ENCODE assay signal across 1 cellular context in the genomic region with DNA sequence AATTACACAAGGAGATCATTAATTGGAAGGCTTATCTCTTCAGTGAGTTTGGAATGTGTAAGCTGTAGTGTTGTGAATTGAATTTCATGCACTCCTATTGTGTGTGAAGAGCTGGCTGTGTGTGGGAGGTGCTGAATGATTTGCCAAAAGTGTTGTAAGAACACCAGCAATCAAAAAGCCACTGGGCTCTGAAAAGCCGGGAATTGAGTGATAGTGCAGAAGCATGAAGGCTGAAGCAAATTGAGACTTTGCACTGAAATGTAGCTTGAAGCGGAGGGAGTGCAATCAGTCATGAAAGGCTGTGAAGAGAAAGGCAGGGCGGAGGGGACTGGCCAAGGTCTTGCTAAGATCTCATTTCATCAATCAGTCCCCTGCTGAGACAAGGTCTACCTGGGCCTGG.
TF ChIP-seq lines count a peak whose summit lies in the region.

No MANE protein-coding gene starts in this region.

TF ChIP-seq in GM23338, 12 proteins besides CTCF, POLR2A, EP300 and RAD21:
- TF ChIP-seq ZNF462 (CRISPR knock-in tag; IDR thresholded peaks at IDR 0.05) (no peak), ZNF114 (CRISPR knock-in tag; IDR thresholded peaks at IDR 0.05) (no peak), STAT1 (IDR thresholded peaks at IDR 0.05; ENCODE audit: unreplicated experiment) (no peak), EZH2phosphoT487 (IDR thresholded peaks at IDR 0.05; ENCODE audit: unreplicated experiment) (no peak), REST (IDR thresholded peaks at IDR 0.05; ENCODE audit: unreplicated experiment) (no peak), CREB1 (CRISPR knock-in tag; IDR thresholded peaks at IDR 0.05; ENCODE audit: low read depth) (no peak), JUNB (IDR thresholded peaks at IDR 0.05; ENCODE audit: unreplicated experiment) (no peak), ETS1 (IDR thresholded peaks at IDR 0.05) (no peak), ZNF331 (CRISPR knock-in tag; IDR thresholded peaks at IDR 0.05; ENCODE audit: low read depth) (no peak), NANOG (IDR thresholded peaks at IDR 0.05; ENCODE audit: borderline replicate concordance) (no peak)
